8 cellular contexts compared by ENCODE assay signal in genomic region chr11:65425971-65426838, GRCh38. TPM values are rescaled to one million over a fixed set of nuclear protein-coding genes. Genes with fewer than 3 reads are reported as not detected.
DNase-seq lines count a peak whose midpoint lies in the region; ATAC-seq and TF ChIP-seq lines count a peak whose summit lies in the region.

No MANE protein-coding gene starts in this region.

- TF ChIP-seq CTCF in AG04449 (IDR thresholded peaks at IDR 0.05; ENCODE audit: insufficient read depth, low read length, missing control alignments): no peak
- no peak for TF ChIP-seq CTCF in breast epithelium (IDR thresholded peaks at IDR 0.05)
- no peak for TF ChIP-seq CTCF in liver (IDR thresholded peaks at IDR 0.05; ENCODE audit: low read depth, low read length, missing input control)
- no peak for TF ChIP-seq CTCF in thoracic aorta (IDR thresholded peaks at IDR 0.05)

- CTCF ChIA-PET in AG04449 (lab: Yijun Ruan, JAX): interaction anchor here (1.1 kb wide), 1 partner anchor 10 kb away, joined by 3 read pairs; no protein-coding TSS in a partner anchor

- no peak for DNase-seq in AG04449 (ENCODE audit: low read depth, low spot score)
- peak in 1 of 2 donors; percentile 36 for DNase-seq in breast epithelium (ENCODE audit: low spot score in 2 of 2)
- DNase-seq in thoracic aorta (ENCODE audit: low spot score): no peak
- no peak for DNase-seq in 8988T

- H3K27me3 ChIP-seq in breast epithelium: no peaks in the 10 kb centered on the region
- no peaks in the 10 kb centered on the region for H3K27me3 ChIP-seq in liver (ENCODE audit: control insufficient read depth in 4 of 4, insufficient read depth in 4 of 4, low read length in 3 of 4)
- no peaks in the 10 kb centered on the region for H3K27me3 ChIP-seq in thoracic aorta (replicated peaks; ENCODE audit: insufficient read depth)

- intact Hi-C loops in breast epithelium (cut with DNase I; ENCODE audit: low total_unique reads): no loop called here

- peak overlapping the region; percentile 100 for H3K27ac ChIP-seq in breast epithelium
- H3K27ac ChIP-seq in liver (ENCODE audit: low read depth in 1 of 2, low read length in 2 of 2): peak overlapping the region; percentile 99 to 100
- peak overlapping the region; percentile 100 for H3K27ac ChIP-seq in thoracic aorta

- TF ChIP-seq POLR2A in breast epithelium (IDR thresholded peaks at IDR 0.05): peak; percentile 6

- ATAC-seq in GM18909 (IDR thresholded peaks at IDR 0.05; ENCODE audit: poor library complexity, unreplicated experiment) (peak; percentile 27), thoracic aorta (ENCODE audit: insufficient number of reproducible peaks, low FRiP score, low read depth) (no peak), HG03521 (IDR thresholded peaks at IDR 0.05; ENCODE audit: unreplicated experiment) (no peak)

- H3K9ac ChIP-seq in liver (ENCODE audit: low read depth in 1 of 2, low read length in 2 of 2): peak overlapping the region; percentile 98 to 100

- H3K4me1 ChIP-seq in breast epithelium (peaks cover 0 to 5% of the 10 kb centered on the region in 2 donors), liver (ENCODE audit: control insufficient read depth in 4 of 4, insufficient read depth in 4 of 4, low read length in 3 of 4) (peaks cover 0 to 27% (median 8%) of the 10 kb centered on the region in 4 donors), thoracic aorta (ENCODE audit: control insufficient read depth in 1 of 2, low read depth in 2 of 2) (peaks cover 4 to 33% of the 10 kb centered on the region in 2 donors)

- H3K4me3 ChIP-seq in AG04449 (ENCODE audit: low read depth, low read length) (peak overlapping the region; percentile 98), breast epithelium (peak overlapping the region; percentile 93 to 96 (median 95)), liver (ENCODE audit: low read depth in 1 of 3, low read length in 3 of 3) (peak overlapping the region; percentile 63 to 99 (median 73)), thoracic aorta (peak overlapping the region; percentile 94)

- no peaks in the 10 kb centered on the region for H3K9me3 ChIP-seq in breast epithelium
- H3K9me3 ChIP-seq in liver (ENCODE audit: control insufficient read depth in 4 of 4, low read length in 3 of 4): no peaks in the 10 kb centered on the region
- no peaks in the 10 kb centered on the region for H3K9me3 ChIP-seq in thoracic aorta

- POLR2A ChIA-PET in AG04449 (lab: Yijun Ruan, JAX): interaction anchor here (0.6 to 19.6 kb wide), 5 partner anchors 10 to 77 kb away, joined by 3 to 664 read pairs (median 4); partner anchors contain the start of genes MALAT1 and TIGD3

- under 1% methylated on average over 9 of the region's 9 CpGs for WGBS in liver

- no peak for TF ChIP-seq RAD21 in liver (IDR thresholded peaks at IDR 0.05)

- H3K36me3 ChIP-seq in breast epithelium: no peaks in the 10 kb centered on the region
- H3K36me3 ChIP-seq in liver (ENCODE audit: control insufficient read depth in 4 of 4, insufficient read depth in 3 of 4, low read depth in 1 of 4, low read length in 3 of 4): peaks cover 0 to 2% (median 0%) of the 10 kb centered on the region in 4 donors
- peaks cover 31% of the 10 kb centered on the region for H3K36me3 ChIP-seq in thoracic aorta

TF ChIP-seq in PFSK-1, 5 proteins besides CTCF, POLR2A, EP300 and RAD21:
- TF ChIP-seq POLR2AphosphoS5 (IDR thresholded peaks at IDR 0.05; ENCODE audit: low read depth, low read length): peak; percentile 59
- no peak for TF ChIP-seq REST (IDR thresholded peaks at IDR 0.05; ENCODE audit: insufficient read depth in 1 of 2, low read depth in 2 of 2, low read length in 2 of 2)
- TF ChIP-seq SIN3A (IDR thresholded peaks at IDR 0.05; ENCODE audit: borderline replicate concordance, insufficient read depth, low read length): 0 out of 2 replicates have a peak, but pooled peaks have one; percentile 24

TF ChIP-seq in liver, 16 proteins besides CTCF, POLR2A, EP300 and RAD21:
- TF ChIP-seq TAF1 (conservative IDR thresholded peaks at IDR 0.05): peak; percentile 54
- no peak for TF ChIP-seq RXRA (IDR thresholded peaks at IDR 0.05)
- no peak for TF ChIP-seq MAX (IDR thresholded peaks at IDR 0.05)
- TF ChIP-seq GABPA (IDR thresholded peaks at IDR 0.05 in 1 of 2, conservative IDR thresholded peaks at IDR 0.05 in 1 of 2): no peak
- TF ChIP-seq HNF4G (IDR thresholded peaks at IDR 0.05): no peak
- no peak for TF ChIP-seq YY1 (IDR thresholded peaks at IDR 0.05)
- TF ChIP-seq NR2F2 (IDR thresholded peaks at IDR 0.05): no peak
- no peak for TF ChIP-seq SP1 (IDR thresholded peaks at IDR 0.05)
- TF ChIP-seq FOXA2 (IDR thresholded peaks at IDR 0.05): no peak
- TF ChIP-seq HNF4A (conservative IDR thresholded peaks at IDR 0.05): no peak
- TF ChIP-seq EGR1 (IDR thresholded peaks at IDR 0.05; ENCODE audit: low read depth in 2 of 2): peak in 1 of 2 donors; percentile 4
- TF ChIP-seq REST (IDR thresholded peaks at IDR 0.05): peak; percentile 10
- peak; percentile 19 for TF ChIP-seq ATF3 (IDR thresholded peaks at IDR 0.05)
- peak; percentile 42 for TF ChIP-seq ZBTB33 (IDR thresholded peaks at IDR 0.05)
- TF ChIP-seq JUND (IDR thresholded peaks at IDR 0.05): peak in 1 of 2 donors; percentile 49
- TF ChIP-seq FOXA1 (IDR thresholded peaks at IDR 0.05): no peak

RNA-seq across cellular contexts. Expression of gene NEAT1, which starts 3.6 kb away (rescaled TPM):
- 67.8 TPM for polyA plus RNA-seq in PFSK-1 (2012; ENCODE audit: insufficient read length, low read depth)
- 100 to 1,000 TPM; 323 to 391 (median 351) TPM for total RNA-seq in breast epithelium
- 1,000 to 10,000 TPM in 1 of 2 donors, 10 to 100 TPM in 1; 29.6 to 1,968 TPM for total RNA-seq in liver
- 100 to 1,000 TPM in 1 of 2 donors, 10 to 100 TPM in 1; 50.2 to 111 TPM for polyA plus RNA-seq in liver
- total RNA-seq in thoracic aorta: 1,000 to 10,000 TPM in 1 of 2 donors, 100 to 1,000 TPM in 1; 848 to 1,659 TPM

RNA-seq across cellular contexts. Expression of gene FRMD8, which starts 39.8 kb away (rescaled TPM):
- polyA plus RNA-seq in PFSK-1 (2012; ENCODE audit: insufficient read length, low read depth): 62.0 TPM
- total RNA-seq in breast epithelium (10 to 100 TPM; 22.9 to 57.0 (median 49.0) TPM), liver (10 to 100 TPM; 20.7 to 22.8 TPM), thoracic aorta (10 to 100 TPM; 45.2 to 45.9 TPM)
- polyA plus RNA-seq in liver: 1 to 10 TPM; 2.8 to 9.4 TPM

RNA-seq across cellular contexts. Expression of gene SLC25A45, which starts 43.8 kb away (rescaled TPM):
- polyA plus RNA-seq in PFSK-1 (2012; ENCODE audit: insufficient read length, low read depth): 0.99 TPM
- total RNA-seq in breast epithelium: 1 to 10 TPM; 5.4 to 9.1 (median 6.6) TPM
- total RNA-seq in liver: 1 to 10 TPM; 5.1 to 6.8 TPM
- 1 to 10 TPM; 4.5 to 5.6 TPM for polyA plus RNA-seq in liver
- total RNA-seq in thoracic aorta: 10 to 100 TPM; 19.0 to 26.7 TPM
